ENCODE assay signal across 19 cellular contexts in the genomic region with DNA sequence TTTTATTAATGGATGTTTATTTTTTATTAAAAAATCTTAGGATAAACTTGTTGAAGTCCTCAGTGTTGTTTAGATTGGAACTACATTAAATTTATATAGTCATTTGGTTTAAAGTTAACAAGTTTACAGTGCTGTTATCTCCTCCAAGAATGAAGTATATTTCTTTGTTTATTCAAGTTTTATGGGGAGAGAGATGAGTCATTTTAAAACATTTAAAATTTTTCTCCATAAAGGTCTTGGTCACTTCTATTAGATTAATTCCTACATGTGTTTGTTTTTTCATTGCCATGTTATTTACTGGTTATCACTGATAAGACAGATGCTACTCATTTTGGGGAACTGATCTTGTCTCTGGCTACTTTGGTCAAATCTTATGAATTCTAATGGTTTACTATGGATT.
DNase-seq lines count a peak whose midpoint lies in the region; ATAC-seq and TF ChIP-seq lines count a peak whose summit lies in the region.
"Had no signal": no experiment of that assay in that cellular context is flagged by ENCODE, and none has a peak within 500 bp of the region (broad histone marks: within the 10 kb centered on the region; RNA-seq: fewer than 3 reads in every experiment).

No MANE protein-coding gene starts in this region.

- H3K4me2 ChIP-seq in osteoblast (ENCODE audit: insufficient read depth, low read length), result no peak overlapping the region

- H3K27ac ChIP-seq in epithelial cell of prostate (peak overlapping the region; percentile 71), osteoblast (ENCODE audit: low read depth, low read length) (no peak overlapping the region)

- H3K4me1 ChIP-seq in osteoblast (ENCODE audit: insufficient read depth, low read length), result no peaks in the 10 kb centered on the region

- H3K36me3 ChIP-seq in osteoblast (ENCODE audit: insufficient read depth, low read length), result no peaks in the 10 kb centered on the region

- no peak overlapping the region for H3K4me3 ChIP-seq in osteoblast (ENCODE audit: insufficient read depth, low read length)

- H4K20me1 ChIP-seq in osteoblast (ENCODE audit: insufficient read depth, low read length), result no peaks in the 10 kb centered on the region

- no peaks in the 10 kb centered on the region for H3K9me3 ChIP-seq in osteoblast (ENCODE audit: low read depth, low read length)

- no peaks in the 10 kb centered on the region for H3K79me2 ChIP-seq in osteoblast (ENCODE audit: insufficient read depth, low read length)

- no peak for TF ChIP-seq CTCF in osteoblast (IDR thresholded peaks at IDR 0.05; ENCODE audit: extremely low read depth, low read depth, low read length)

- DNase-seq in EH (ENCODE audit: low read depth) (peak; percentile 78), LHCN-M2 (ENCODE audit: low read depth) (peak; percentile 11), epithelial cell of prostate (ENCODE audit: low read depth, low spot score) (no peak), osteoblast (ENCODE audit: insufficient read length, low spot score, missing footprints) (peak; percentile 78), NOMO-1 treated with dmso at 0.1 percent for 144 hours (lab: John Stamatoyannopoulos, UW; ENCODE audit: unreplicated experiment) (no peak), NCI-H2196 treated with DMSO at 0.1 percent for 48 hours (lab: John Stamatoyannopoulos, UW; ENCODE audit: unreplicated experiment) (no peak)
- DNase-seq: AML-193, DMS 273 treated with DMSO at 0.1 percent for 48 hours, NCI-H187, NCI-H2107, NCI-H2227 treated with DMSO at 0.1 percent for 48 hours, NCI-H524, NCI-H82, RPMI8226, SIG-M5, T-cell had no signal

- H2AFZ ChIP-seq in osteoblast (ENCODE audit: low read length), result no peak overlapping the region

- ATAC-seq in GM18870 (IDR thresholded peaks at IDR 0.05; ENCODE audit: unreplicated experiment), result no peak
- ATAC-seq: HepG2, SK-N-SH treated with all-trans-retinoic acid at 6 μM for 48 hours, T-cell had no signal

- no peaks in the 10 kb centered on the region for H3K27me3 ChIP-seq in osteoblast (ENCODE audit: insufficient read depth, low read length)

Comparison
In these comparisons a context has a peak if more than half of its experiments do, and no peak if none do; other contexts are left out.
1. DNase-seq: peak in EH (single experiment), LHCN-M2 (single experiment) and osteoblast (single experiment); none in epithelial cell of prostate (single experiment), NOMO-1 treated with dmso at 0.1 percent for 144 hours (single experiment) and NCI-H2196 treated with DMSO at 0.1 percent for 48 hours (single experiment).